In the genomic region with DNA sequence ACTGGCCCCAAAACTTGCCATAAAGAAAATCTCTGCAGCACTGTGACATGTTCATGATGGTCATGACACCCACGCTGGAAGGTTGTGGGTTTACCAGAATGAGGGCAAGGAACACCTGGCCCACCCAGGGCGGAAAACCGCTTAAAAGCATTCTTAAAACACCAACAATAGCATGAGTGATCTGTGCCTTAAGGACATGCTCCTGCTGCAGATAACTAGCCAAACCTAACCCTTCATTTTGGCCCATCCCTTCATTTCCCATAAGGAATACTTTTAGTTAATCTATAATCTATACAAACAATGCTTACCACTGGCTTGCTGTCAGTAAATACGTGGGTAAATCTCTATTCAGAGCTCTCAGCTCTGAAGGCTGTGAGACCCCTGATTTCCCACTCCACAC, we compare ENCODE assay signal across 1 cellular context.
A peak's percentile ranks its signal among the peaks of the same experiment; 100 is the strongest.
TF ChIP-seq lines count a peak whose summit lies in the region.

No MANE protein-coding gene starts in this region.

TF ChIP-seq in HepG2, 621 proteins besides CTCF, POLR2A, EP300 and RAD21:
- TF ChIP-seq ZNF761 (CRISPR knock-in tag; conservative IDR thresholded peaks at IDR 0.05), result peak; percentile 100
